In genomic region chr1:148761360-148761759, GRCh38 we compare ENCODE assay signal across 3 cellular contexts. TPM values are rescaled to one million over a fixed set of nuclear protein-coding genes. Genes with fewer than 3 reads are reported as not detected.
"Had no signal": no experiment of that assay in that cellular context is flagged by ENCODE, and none has a peak within 500 bp of the region (broad histone marks: within the 10 kb centered on the region; RNA-seq: fewer than 3 reads in every experiment).

No MANE protein-coding gene starts in this region.

RNA-seq across cellular contexts. Expression of gene NUDT4B, which starts 12.8 kb away (rescaled TPM):
- total RNA-seq: activated naive CD4-positive, alpha-beta T cell treated with anti-CD3 and anti-CD28 coated beads for 36 hours; activated naive CD8-positive, alpha-beta T cell treated with anti-CD3 and anti-CD28 coated beads, Interleukin-2, amount 10 ng/mL, durations not matched to agents 7 days and 5 days; neural crest cell had no signal
